Comparison of ENCODE assay signal across 1 cellular context in genomic region chr5:111530298-111530740, GRCh38.
TF ChIP-seq lines count a peak whose summit lies in the region.

No MANE protein-coding gene starts in this region.

TF ChIP-seq in GM12878, 131 proteins besides CTCF, POLR2A, EP300 and RAD21 (continued from another document):
- TF ChIP-seq HDGF (IDR thresholded peaks at IDR 0.05) (peak; percentile 94), ZZZ3 (IDR thresholded peaks at IDR 0.05; ENCODE audit: control insufficient read depth, insufficient read length, low read depth) (no peak), NBN (IDR thresholded peaks at IDR 0.05) (peak; percentile 37; the same call in 1 of the 2 replicates), IKZF2 (IDR thresholded peaks at IDR 0.05) (peak; percentile 20 to 65; a peak in 3 of 4 replicates), SMAD5 (IDR thresholded peaks at IDR 0.05; ENCODE audit: low read depth) (no peak), BCLAF1 (IDR thresholded peaks at IDR 0.05) (no peak), CREB1 (IDR thresholded peaks at IDR 0.05; ENCODE audit: low read depth) (peak; percentile 58), YY1 (IDR thresholded peaks at IDR 0.05; ENCODE audit: low read depth, low read length) (peak; percentile 44; the same call in 1 of the 2 replicates), IKZF1 (conservative IDR thresholded peaks at IDR 0.05) (peak; percentile 18; the same call in 1 of the 2 replicates), MYB (IDR thresholded peaks at IDR 0.05; ENCODE audit: borderline replicate concordance, low read depth, low read length) (no peak), GABPA (IDR thresholded peaks at IDR 0.05; ENCODE audit: low read depth) (0 out of 2 replicates have a peak, but pooled peaks have one; percentile 35), PAX5 (IDR thresholded peaks at IDR 0.05; ENCODE audit: borderline replicate concordance, low read depth, low read length) (0 out of 2 replicates have a peak, but pooled peaks have one; percentile 27), CBX5 (IDR thresholded peaks at IDR 0.05; ENCODE audit: low read depth) (0 out of 2 replicates have a peak, but pooled peaks have one; percentile 42), SRF (IDR thresholded peaks at IDR 0.05; ENCODE audit: low read depth in 2 of 2, low read length in 2 of 2) (0 out of 4 replicates have a peak, but pooled peaks of 1 of the 2 experiments have one; percentile 6)
